ENCODE assay signal across 8 cellular contexts in the genomic region with DNA sequence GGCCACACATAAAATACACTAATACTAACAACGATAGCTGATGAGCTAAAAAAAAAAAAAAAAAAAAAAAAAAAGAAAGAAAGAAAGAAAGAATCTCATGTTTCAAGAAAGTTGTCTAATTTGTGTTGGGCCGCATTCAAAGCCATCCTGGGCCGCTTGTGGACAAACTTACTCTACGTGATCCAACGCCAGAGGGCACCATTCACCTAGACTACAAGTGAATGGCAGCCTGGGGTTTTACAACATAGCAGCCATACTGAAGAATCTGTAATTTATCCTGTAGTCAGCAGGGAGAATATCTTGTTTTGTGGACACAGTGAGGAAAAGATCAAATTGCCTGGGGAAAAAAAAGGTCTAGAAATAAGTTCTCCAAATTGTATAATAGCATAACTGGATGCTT.
A peak's percentile ranks its signal among the peaks of the same experiment; 100 is the strongest.
DNase-seq lines count a peak whose midpoint lies in the region; TF ChIP-seq lines count a peak whose summit lies in the region.

No MANE protein-coding gene starts in this region.

- TF ChIP-seq EP300 in Ishikawa (IDR thresholded peaks at IDR 0.05; ENCODE audit: borderline replicate concordance) = no peak

- H3K4me3 ChIP-seq in SU-DHL-6 (ENCODE audit: insufficient read depth, low read length, poor library complexity, severe bottlenecking) = no peak overlapping the region
- no peak overlapping the region for H3K4me3 ChIP-seq in brain microvascular endothelial cell (ENCODE audit: low read depth, low read length)

- H3K4me2 ChIP-seq in SU-DHL-6 (ENCODE audit: low read depth, low read length, poor library complexity, severe bottlenecking) = no peak overlapping the region

- no peaks in the 10 kb centered on the region for H3F3A ChIP-seq in SU-DHL-6 (ENCODE audit: insufficient read depth)

- H3K27me3 ChIP-seq in SU-DHL-6 (ENCODE audit: low read length) (no peaks in the 10 kb centered on the region), brain microvascular endothelial cell (replicated peaks) (no peaks in the 10 kb centered on the region)

- H3K9me3 ChIP-seq in SU-DHL-6 (ENCODE audit: insufficient read depth, low read length) = no peaks in the 10 kb centered on the region

- H3K9ac ChIP-seq in SU-DHL-6 (ENCODE audit: low read length) = no peak overlapping the region

- no peaks in the 10 kb centered on the region for H4K20me1 ChIP-seq in SU-DHL-6 (ENCODE audit: low read depth, low read length)

- H3K36me3 ChIP-seq in SU-DHL-6 (ENCODE audit: low read length) = no peaks in the 10 kb centered on the region
- H3K36me3 ChIP-seq in brain microvascular endothelial cell (replicated peaks) = no peaks in the 10 kb centered on the region

- TF ChIP-seq CTCF in SU-DHL-6 (IDR thresholded peaks at IDR 0.05; ENCODE audit: insufficient read depth, low read length, poor library complexity, severe bottlenecking) = peak; percentile 22
- peak; percentile 77 for TF ChIP-seq CTCF in brain microvascular endothelial cell (IDR thresholded peaks at IDR 0.05; ENCODE audit: low read depth, low read length, missing control alignments)

- TF ChIP-seq RAD21 in Ishikawa (IDR thresholded peaks at IDR 0.05; ENCODE audit: low read depth) = peak; percentile 65

- no peaks in the 10 kb centered on the region for H3K9me2 ChIP-seq in SU-DHL-6 (replicated peaks; ENCODE audit: insufficient read depth, low read length)

- H3K79me2 ChIP-seq in SU-DHL-6 (ENCODE audit: insufficient read depth, low read length) = no peaks in the 10 kb centered on the region

- peak; percentile 68 for DNase-seq in activated effector memory CD4-positive, alpha-beta T cell treated with anti-CD3 and anti-CD28 coated beads, Interleukin-2, amount 50 U/mL, for 16 hours
- DNase-seq in activated effector memory CD4-positive, alpha-beta T cell treated with Interleukin-2 at 50 U/mL for 16 hours = no peak
- DNase-seq in brain microvascular endothelial cell (peak; percentile 72), kidney glomerular epithelial cell (lab: John Stamatoyannopoulos, UW) (peak; percentile 78), DMS79 treated with DMSO at 0.1 percent for 48 hours (lab: John Stamatoyannopoulos, UW) (no peak)
- DNase-seq in stimulated activated CD8-positive, alpha-beta memory T cell treated with anti-CD3 and anti-CD28 coated beads, Interleukin-12 subunit alpha, Interleukin-12 subunit beta, amount 100 ng/mL, for 1 hour (ENCODE audit: low read depth) = peak; percentile 19

- no peak overlapping the region for H2AFZ ChIP-seq in SU-DHL-6 (ENCODE audit: low read depth, low read length, severe bottlenecking)

- in situ Hi-C loops in brain microvascular endothelial cell (cut with HindIII; ENCODE audit: low pct_ligation_motif_present, low sequenced_read_pairs) = no loop called here

- no peak overlapping the region for H3K27ac ChIP-seq in SU-DHL-6 (ENCODE audit: low read depth, low read length)
- no peak overlapping the region for H3K27ac ChIP-seq in brain microvascular endothelial cell

TF ChIP-seq in Ishikawa, 13 proteins besides CTCF, POLR2A, EP300 and RAD21:
- TF ChIP-seq FOXM1 (IDR thresholded peaks at IDR 0.05; ENCODE audit: borderline replicate concordance, low read depth) (no peak), CREB1 (IDR thresholded peaks at IDR 0.05; ENCODE audit: low read depth) (no peak), EGR1 (IDR thresholded peaks at IDR 0.05) (no peak), CEBPB (IDR thresholded peaks at IDR 0.05) (no peak), TAF1 (IDR thresholded peaks at IDR 0.05; ENCODE audit: low read depth) (no peak), NFIC (IDR thresholded peaks at IDR 0.05) (no peak), TEAD4 (IDR thresholded peaks at IDR 0.05) (no peak), TCF12 (IDR thresholded peaks at IDR 0.05; ENCODE audit: low read depth) (no peak)
- TF ChIP-seq, protein P1, sequence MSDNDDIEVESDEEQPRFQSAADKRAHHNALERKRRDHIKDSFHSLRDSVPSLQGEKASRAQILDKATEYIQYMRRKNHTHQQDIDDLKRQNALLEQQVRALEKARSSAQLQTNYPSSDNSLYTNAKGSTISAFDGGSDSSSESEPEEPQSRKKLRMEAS (IDR thresholded peaks at IDR 0.05) = no peak
- TF ChIP-seq, protein P2, sequence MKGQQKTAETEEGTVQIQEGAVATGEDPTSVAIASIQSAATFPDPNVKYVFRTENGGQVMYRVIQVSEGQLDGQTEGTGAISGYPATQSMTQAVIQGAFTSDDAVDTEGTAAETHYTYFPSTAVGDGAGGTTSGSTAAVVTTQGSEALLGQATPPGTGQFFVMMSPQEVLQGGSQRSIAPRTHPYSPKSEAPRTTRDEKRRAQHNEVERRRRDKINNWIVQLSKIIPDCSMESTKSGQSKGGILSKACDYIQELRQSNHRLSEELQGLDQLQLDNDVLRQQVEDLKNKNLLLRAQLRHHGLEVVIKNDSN (IDR thresholded peaks at IDR 0.05) = no peak
- TF ChIP-seq, protein P3, sequence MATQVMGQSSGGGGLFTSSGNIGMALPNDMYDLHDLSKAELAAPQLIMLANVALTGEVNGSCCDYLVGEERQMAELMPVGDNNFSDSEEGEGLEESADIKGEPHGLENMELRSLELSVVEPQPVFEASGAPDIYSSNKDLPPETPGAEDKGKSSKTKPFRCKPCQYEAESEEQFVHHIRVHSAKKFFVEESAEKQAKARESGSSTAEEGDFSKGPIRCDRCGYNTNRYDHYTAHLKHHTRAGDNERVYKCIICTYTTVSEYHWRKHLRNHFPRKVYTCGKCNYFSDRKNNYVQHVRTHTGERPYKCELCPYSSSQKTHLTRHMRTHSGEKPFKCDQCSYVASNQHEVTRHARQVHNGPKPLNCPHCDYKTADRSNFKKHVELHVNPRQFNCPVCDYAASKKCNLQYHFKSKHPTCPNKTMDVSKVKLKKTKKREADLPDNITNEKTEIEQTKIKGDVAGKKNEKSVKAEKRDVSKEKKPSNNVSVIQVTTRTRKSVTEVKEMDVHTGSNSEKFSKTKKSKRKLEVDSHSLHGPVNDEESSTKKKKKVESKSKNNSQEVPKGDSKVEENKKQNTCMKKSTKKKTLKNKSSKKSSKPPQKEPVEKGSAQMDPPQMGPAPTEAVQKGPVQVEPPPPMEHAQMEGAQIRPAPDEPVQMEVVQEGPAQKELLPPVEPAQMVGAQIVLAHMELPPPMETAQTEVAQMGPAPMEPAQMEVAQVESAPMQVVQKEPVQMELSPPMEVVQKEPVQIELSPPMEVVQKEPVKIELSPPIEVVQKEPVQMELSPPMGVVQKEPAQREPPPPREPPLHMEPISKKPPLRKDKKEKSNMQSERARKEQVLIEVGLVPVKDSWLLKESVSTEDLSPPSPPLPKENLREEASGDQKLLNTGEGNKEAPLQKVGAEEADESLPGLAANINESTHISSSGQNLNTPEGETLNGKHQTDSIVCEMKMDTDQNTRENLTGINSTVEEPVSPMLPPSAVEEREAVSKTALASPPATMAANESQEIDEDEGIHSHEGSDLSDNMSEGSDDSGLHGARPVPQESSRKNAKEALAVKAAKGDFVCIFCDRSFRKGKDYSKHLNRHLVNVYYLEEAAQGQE (IDR thresholded peaks at IDR 0.05; ENCODE audit: low read depth) = no peak

Comparison
In these comparisons a context has a peak if more than half of its experiments do, and no peak if none do; other contexts are left out.
1. DNase-seq: peak in activated effector memory CD4-positive, alpha-beta T cell treated with anti-CD3 and anti-CD28 coated beads, Interleukin-2, amount 50 U/mL, for 16 hours (single experiment), brain microvascular endothelial cell (single experiment), kidney glomerular epithelial cell (single experiment) and stimulated activated CD8-positive, alpha-beta memory T cell treated with anti-CD3 and anti-CD28 coated beads, Interleukin-12 subunit alpha, Interleukin-12 subunit beta, amount 100 ng/mL, for 1 hour (single experiment); none in activated effector memory CD4-positive, alpha-beta T cell treated with Interleukin-2 at 50 U/mL for 16 hours (single experiment) and DMS79 treated with DMSO at 0.1 percent for 48 hours (single experiment).